ENCODE assay signal across 1 cellular context in genomic region chr1:87202922-87203655, GRCh38.
TF ChIP-seq lines count a peak whose summit lies in the region.

No MANE protein-coding gene starts in this region.

TF ChIP-seq in GM12878, 131 proteins besides CTCF, POLR2A, EP300 and RAD21 (continued from another document):
- TF ChIP-seq SRF (IDR thresholded peaks at IDR 0.05; ENCODE audit: low read depth in 2 of 2, low read length in 2 of 2): no peak
- TF ChIP-seq BCL3 (IDR thresholded peaks at IDR 0.05; ENCODE audit: borderline replicate concordance, insufficient read depth, low read depth, low read length, poor library complexity, severe bottlenecking): peak; percentile 11
- no peak for TF ChIP-seq ZBTB11 (CRISPR knock-in tag; IDR thresholded peaks at IDR 0.05)
- no peak for TF ChIP-seq TCF3 (IDR thresholded peaks at IDR 0.05; ENCODE audit: borderline replicate concordance, insufficient read depth, low read depth, low read length)
- peak; percentile 40; the same call in 1 of the 2 replicates for TF ChIP-seq PAX5 (IDR thresholded peaks at IDR 0.05; ENCODE audit: borderline replicate concordance, low read depth, low read length)
- TF ChIP-seq MYB (IDR thresholded peaks at IDR 0.05; ENCODE audit: borderline replicate concordance, low read depth, low read length): no peak
- no peak for TF ChIP-seq YY1 (IDR thresholded peaks at IDR 0.05; ENCODE audit: low read depth, low read length)
- TF ChIP-seq ZNF384 (IDR thresholded peaks at IDR 0.05; ENCODE audit: borderline replicate concordance, low read depth, low read length): peak; percentile 44; the same call in 1 of the 2 replicates
- TF ChIP-seq IRF3 (IDR thresholded peaks at IDR 0.05): no peak
- TF ChIP-seq CBX5 (IDR thresholded peaks at IDR 0.05; ENCODE audit: low read depth): no peak
TF ChIP-seq in GM12878: peak in this region for 35.
